In the genomic region with DNA sequence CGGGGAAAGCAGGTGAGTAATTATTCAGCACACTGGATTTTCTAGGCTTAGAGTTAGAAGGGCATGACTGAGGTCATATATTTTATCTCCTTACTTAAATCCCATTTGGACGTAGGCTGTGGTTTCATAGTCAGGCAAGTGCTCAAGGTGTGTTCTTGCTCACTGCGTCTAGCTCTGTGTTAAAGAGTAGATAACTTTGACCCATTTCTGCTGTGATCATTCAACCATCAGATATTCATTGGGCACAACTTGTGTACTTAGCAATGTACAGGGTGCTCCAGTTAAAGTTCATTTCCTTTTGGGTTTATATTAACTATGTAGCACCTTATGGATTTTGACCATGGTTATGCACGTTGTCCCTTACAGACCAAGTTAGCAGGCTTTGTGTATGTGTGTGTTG, we compare ENCODE assay signal across 24 cellular contexts. TPM values are rescaled to one million over a fixed set of nuclear protein-coding genes. Genes with fewer than 3 reads are reported as not detected.
"Had no signal": no experiment of that assay in that cellular context is flagged by ENCODE, and none has a peak within 500 bp of the region (broad histone marks: within the 10 kb centered on the region; RNA-seq: fewer than 3 reads in every experiment).

No MANE protein-coding gene starts in this region.

- H3K4me3 Mint-ChIP-seq: activated T-helper 17 cell treated with anti-CD3 and anti-CD28 coated beads, Interleukin-2, amount 50 U/mL, for 72 hours; dendritic cell treated with granulocyte-macrophage colony-stimulating factor and Interleukin-4, amounts not matched to agents 40 ng/mL and 50 ng/mL, for 4 days; effector memory CD8-positive, alpha-beta T cell; mesothelial cell of epicardium; naive thymus-derived CD4-positive, alpha-beta T cell; stimulated activated naive B cell treated with anti-CD40 and anti-IgM and Interleukin-4, amounts not matched to agents 10 μg/mL and 1 μg/mL and 100 μg/mL, for 72 hours; T-cell had no signal

- H3K27ac ChIP-seq: brain microvascular endothelial cell, lower lobe of right lung, parathyroid adenoma had no signal

- ATAC-seq: activated T-helper 17 cell treated with anti-CD3 and anti-CD28 coated beads, Interleukin-2, amount 50 U/mL, for 72 hours; effector memory CD8-positive, alpha-beta T cell; lower lobe of right lung; naive thymus-derived CD4-positive, alpha-beta T cell; stimulated activated naive B cell treated with anti-CD40 and anti-IgM and Interleukin-4, amounts not matched to agents 10 μg/mL and 1 μg/mL and 100 μg/mL, for 72 hours; T-cell had no signal

- H3K36me3 ChIP-seq: brain microvascular endothelial cell had no signal

- H3K4me1 Mint-ChIP-seq: mesothelial cell of epicardium had no signal

- DNase-seq: activated CD4-positive, alpha-beta T cell treated with anti-CD3 and anti-CD28 coated beads, Interleukin-2, amount 50 U/mL, for 4 hours; activated CD4-positive, CD25-positive, alpha-beta regulatory T cell treated with anti-CD3 and anti-CD28 coated beads, Interleukin-2, amount 50 U/mL, for 72 hours; activated naive CD4-positive, alpha-beta T cell treated with Interleukin-2 at 50 U/mL for 16 hours; brain microvascular endothelial cell; cerebellar nuclear complex; effector memory CD8-positive, alpha-beta T cell; hippocampal formation; lower lobe of right lung; naive thymus-derived CD4-positive, alpha-beta T cell; stimulated activated CD4-positive, alpha-beta T cell treated with anti-CD3 and anti-CD28 coated beads, Interleukin-15, amount 100 ng/mL, for 24 hours; stimulated activated CD4-positive, alpha-beta T cell treated with anti-CD3 and anti-CD28 coated beads, Interleukin-4, amount 100 ng/mL, for 1 hour; stimulated activated naive B cell treated with anti-CD40 and anti-IgM and Interleukin-4, amounts not matched to agents 10 μg/mL and 1 μg/mL and 100 μg/mL, for 72 hours; substantia nigra; T-cell; T-helper 9 cell; upper lobe of left lung had no signal

- H3K9me3 ChIP-seq: lower lobe of right lung, upper lobe of left lung had no signal

- H3K27me3 Mint-ChIP-seq: activated T-helper 17 cell treated with anti-CD3 and anti-CD28 coated beads, Interleukin-2, amount 50 U/mL, for 72 hours; dendritic cell treated with granulocyte-macrophage colony-stimulating factor and Interleukin-4, amounts not matched to agents 40 ng/mL and 50 ng/mL, for 4 days; effector memory CD8-positive, alpha-beta T cell; stimulated activated naive B cell treated with anti-CD40 and anti-IgM and Interleukin-4, amounts not matched to agents 10 μg/mL and 1 μg/mL and 100 μg/mL, for 72 hours; T-cell had no signal

- H3K4me3 ChIP-seq: lower lobe of right lung had no signal

- H3K27ac Mint-ChIP-seq: activated T-helper 17 cell treated with anti-CD3 and anti-CD28 coated beads, Interleukin-2, amount 50 U/mL, for 72 hours; dendritic cell treated with granulocyte-macrophage colony-stimulating factor and Interleukin-4, amounts not matched to agents 40 ng/mL and 50 ng/mL, for 4 days; effector memory CD8-positive, alpha-beta T cell; mesothelial cell of epicardium; stimulated activated naive B cell treated with anti-CD40 and anti-IgM and Interleukin-4, amounts not matched to agents 10 μg/mL and 1 μg/mL and 100 μg/mL, for 72 hours; T-cell had no signal

- H3K27me3 ChIP-seq: brain microvascular endothelial cell, upper lobe of left lung had no signal

- H3K4me1 ChIP-seq: lower lobe of right lung, parathyroid adenoma had no signal

- H3K9me3 Mint-ChIP-seq: activated T-helper 17 cell treated with anti-CD3 and anti-CD28 coated beads, Interleukin-2, amount 50 U/mL, for 72 hours; dendritic cell treated with granulocyte-macrophage colony-stimulating factor and Interleukin-4, amounts not matched to agents 40 ng/mL and 50 ng/mL, for 4 days; effector memory CD8-positive, alpha-beta T cell; mesothelial cell of epicardium; naive thymus-derived CD4-positive, alpha-beta T cell; stimulated activated naive B cell treated with anti-CD40 and anti-IgM and Interleukin-4, amounts not matched to agents 10 μg/mL and 1 μg/mL and 100 μg/mL, for 72 hours; T-cell had no signal

RNA-seq across cellular contexts. Expression of a gene that starts 21.0 kb away (rescaled TPM):
- total RNA-seq: epithelial cell of proximal tubule, frontal cortex, kidney epithelial cell, mesothelial cell of epicardium, skeletal muscle tissue had no signal

RNA-seq across cellular contexts. Expression of a gene that starts 35.1 kb away (rescaled TPM):
- total RNA-seq: activated T-helper 17 cell treated with anti-CD3 and anti-CD28 coated beads, Interleukin-2, amount 50 U/mL, for 72 hours; frontal cortex; skeletal muscle tissue had no signal

RNA-seq across cellular contexts. Expression of a gene that starts 36.3 kb away (rescaled TPM):
- total RNA-seq: activated T-helper 17 cell treated with anti-CD3 and anti-CD28 coated beads, Interleukin-2, amount 50 U/mL, for 72 hours; epithelial cell of proximal tubule; frontal cortex; kidney epithelial cell; naive thymus-derived CD4-positive, alpha-beta T cell had no signal
